In the genomic region with DNA sequence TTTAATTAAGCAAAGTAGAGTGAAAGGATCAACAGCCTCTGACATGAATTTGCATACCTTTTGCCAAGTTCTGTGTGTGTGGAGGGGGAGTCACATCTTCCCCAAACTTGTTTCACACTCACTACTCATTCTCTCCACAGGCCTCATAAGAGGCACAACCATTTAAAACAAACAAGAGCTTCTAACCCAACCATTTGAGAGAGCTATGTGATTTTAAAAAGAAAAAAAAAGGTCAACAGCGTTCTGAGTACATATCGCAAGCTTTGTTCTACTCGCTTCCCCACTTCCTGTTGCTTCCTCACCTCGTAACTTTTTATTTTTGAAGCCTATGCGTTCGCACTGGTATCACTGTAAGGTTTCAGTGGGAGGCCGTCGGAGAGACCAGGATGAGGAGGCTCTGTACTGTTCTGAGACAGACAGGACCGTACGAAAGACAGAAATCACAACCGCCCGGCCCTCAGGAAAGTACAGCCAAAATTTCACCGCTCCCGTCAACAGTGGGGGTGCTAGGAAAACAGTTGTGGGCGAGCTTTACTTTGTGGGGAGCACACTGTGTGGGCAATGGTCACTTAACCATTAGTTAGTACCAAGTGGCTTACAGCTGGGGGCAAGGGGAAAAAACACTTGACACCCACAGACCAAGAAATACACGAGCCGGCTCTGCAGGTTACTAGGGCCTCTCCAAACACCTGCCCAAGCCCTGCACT, we compare ENCODE assay signal across 9 cellular contexts.
DNase-seq lines count a peak whose midpoint lies in the region; ATAC-seq and TF ChIP-seq lines count a peak whose summit lies in the region.
"Had no signal": no experiment of that assay in that cellular context is flagged by ENCODE, and none has a peak within 500 bp of the region (broad histone marks: within the 10 kb centered on the region; RNA-seq: fewer than 3 reads in every experiment).

No MANE protein-coding gene starts in this region.

- H3K27me3 ChIP-seq in suprapubic skin (no peaks in the 10 kb centered on the region), SJCRH30 (no peaks in the 10 kb centered on the region)

- ATAC-seq in HG02885 (IDR thresholded peaks at IDR 0.05; ENCODE audit: poor library complexity, unreplicated experiment) = peak; percentile 58

- H3K9me3 ChIP-seq in suprapubic skin (no peaks in the 10 kb centered on the region), SJCRH30 (replicated peaks) (no peaks in the 10 kb centered on the region)

- TF ChIP-seq EP300 in suprapubic skin (IDR thresholded peaks at IDR 0.05) = no peak

- no peak for TF ChIP-seq CTCF in suprapubic skin (IDR thresholded peaks at IDR 0.05)

- no peak for TF ChIP-seq POLR2A in suprapubic skin (IDR thresholded peaks at IDR 0.05)

- 89% methylated on average over 17 of the region's 17 CpGs for WGBS in suprapubic skin

- peak overlapping the region; percentile 1 for H3K27ac ChIP-seq in suprapubic skin
- H3K27ac ChIP-seq in SJCRH30 = no peak overlapping the region

- DNase-seq in activated CD4-positive, alpha-beta T cell treated with anti-CD3 and anti-CD28 coated beads, Interleukin-2, amount 50 U/mL, for 24 hours (ENCODE audit: low read depth in 1 of 2, low spot score in 1 of 2) = peak; percentile 48 to 71
- DNase-seq in germinal center (ENCODE audit: low spot score) (peak; percentile 77), suprapubic skin (ENCODE audit: low spot score in 2 of 2) (peak in 1 of 2 donors; percentile 40), cortex of kidney (lab: John Stamatoyannopoulos, UW) (no peak), A172 (ENCODE audit: low spot score) (no peak), SJCRH30 (no peak), DMS 273 treated with DMSO at 0.1 percent for 48 hours (lab: John Stamatoyannopoulos, UW) (no peak)
- DNase-seq: NCI-H1694 treated with DMSO at 0.1 percent for 48 hours had no signal

- H3K36me3 ChIP-seq in suprapubic skin (no peaks in the 10 kb centered on the region), SJCRH30 (no peaks in the 10 kb centered on the region)

- H3K4me3 ChIP-seq in suprapubic skin (no peak overlapping the region), SJCRH30 (no peak overlapping the region)

- peaks cover 12% of the 10 kb centered on the region for H3K4me1 ChIP-seq in suprapubic skin
- no peaks in the 10 kb centered on the region for H3K4me1 ChIP-seq in SJCRH30

Comparison
In these comparisons a context has a peak if more than half of its experiments do, and no peak if none do; other contexts are left out.
1. DNase-seq: peak in activated CD4-positive, alpha-beta T cell treated with anti-CD3 and anti-CD28 coated beads, Interleukin-2, amount 50 U/mL, for 24 hours (2 of 2) and germinal center (single experiment); none in cortex of kidney (single experiment), A172 (single experiment), SJCRH30 (0 of 2) and DMS 273 treated with DMSO at 0.1 percent for 48 hours (single experiment).